ENCODE assay signal across 35 cellular contexts in genomic region chr21:42905195-42905594, GRCh38. TPM values are rescaled to one million over a fixed set of nuclear protein-coding genes. Genes with fewer than 3 reads are reported as not detected.
"Had no signal": no experiment of that assay in that cellular context is flagged by ENCODE, and none has a peak within 500 bp of the region (broad histone marks: within the 10 kb centered on the region; RNA-seq: fewer than 3 reads in every experiment).

No MANE protein-coding gene starts in this region.

- H3K27ac ChIP-seq: adrenal gland, body of pancreas, breast epithelium, Peyer's patch, SJSA1 had no signal

- ATAC-seq: activated CD4-positive, alpha-beta T cell treated with anti-CD3 and anti-CD28 coated beads for 36 hours; activated CD4-positive, CD25-positive, alpha-beta regulatory T cell treated with anti-CD3 and anti-CD28 coated beads, Interleukin-2, amount 50 U/mL, for 24 hours; activated naive CD4-positive, alpha-beta T cell treated with anti-CD3 and anti-CD28 coated beads, Interleukin-2, amount 50 U/mL, for 72 hours; activated T-cell treated with anti-CD3 and anti-CD28 coated beads, Interleukin-2, amount 50 U/mL, for 4 hours; body of pancreas; PC-3; WTC11 had no signal

- H3K27me3 ChIP-seq: adrenal gland, body of pancreas, breast epithelium, MG63, Peyer's patch, SJSA1 had no signal

- H3K4me1 ChIP-seq: adrenal gland, body of pancreas, breast epithelium, Peyer's patch, SJSA1 had no signal

- H3K9me3 Mint-ChIP-seq: activated CD4-positive, alpha-beta T cell treated with anti-CD3 and anti-CD28 coated beads, Interleukin-2, amount 10 ng/mL, durations not matched to agents 7 days and 5 days; activated naive CD4-positive, alpha-beta T cell treated with anti-CD3 and anti-CD28 coated beads for 36 hours; activated naive CD4-positive, alpha-beta T cell treated with anti-CD3 and anti-CD28 coated beads, Interleukin-2, amount 50 U/mL, for 72 hours; activated T-cell treated with anti-CD3 and anti-CD28 coated beads, Interleukin-2, amount 50 U/mL, for 4 hours; activated T-helper 1 cell treated with anti-CD3 and anti-CD28 coated beads, Interleukin-12 subunit alpha, Interleukin-12 subunit beta, Interleukin-2, Interleukin-4 antibody, amounts not matched to agents 30 ng/mL and 10 ng/mL and 1 ng/mL, durations not matched to agents 14 hours and 24 hours and 36 hours; T-helper 1 cell treated with Interleukin-12 subunit alpha and Interleukin-12 subunit beta and Interleukin-4 antibody, amounts not matched to agents 30 μg/mL and 1 μg/mL, for 36 hours; T-helper 2 cell treated with Interferon-gamma antibody and Interleukin-4, amounts not matched to agents 5 μg/mL and 100 μg/mL, for 36 hours had no signal

- H3K4me3 Mint-ChIP-seq: activated CD4-positive, alpha-beta T cell treated with anti-CD3 and anti-CD28 coated beads for 36 hours; activated CD4-positive, alpha-beta T cell treated with anti-CD3 and anti-CD28 coated beads, Interleukin-2, amount 10 ng/mL, durations not matched to agents 7 days and 5 days; activated naive CD4-positive, alpha-beta T cell treated with anti-CD3 and anti-CD28 coated beads for 36 hours; activated T-cell treated with anti-CD3 and anti-CD28 coated beads, Interleukin-2, amount 50 U/mL, for 4 hours; activated T-helper 1 cell treated with anti-CD3 and anti-CD28 coated beads, Interleukin-12 subunit alpha, Interleukin-12 subunit beta, Interleukin-2, Interleukin-4 antibody, amounts not matched to agents 30 ng/mL and 10 ng/mL and 1 ng/mL, durations not matched to agents 14 hours and 24 hours and 36 hours; T-helper 1 cell treated with Interleukin-12 subunit alpha and Interleukin-12 subunit beta and Interleukin-4 antibody, amounts not matched to agents 30 μg/mL and 1 μg/mL, for 36 hours; T-helper 2 cell treated with Interferon-gamma antibody and Interleukin-4, amounts not matched to agents 5 μg/mL and 100 μg/mL, for 36 hours; WTC11 had no signal

- H3K9me3 ChIP-seq: adrenal gland, body of pancreas, breast epithelium, MG63, Peyer's patch, SJSA1 had no signal

- DNase-seq: activated CD4-positive, alpha-beta T cell treated with anti-CD3 and anti-CD28 coated beads for 36 hours; activated CD4-positive, alpha-beta T cell treated with anti-CD3 and anti-CD28 coated beads, Interleukin-2, amount 10 ng/mL, durations not matched to agents 7 days and 5 days; activated CD4-positive, alpha-beta T cell treated with anti-CD3 and anti-CD28 coated beads, Interleukin-2, amount 50 U/mL, for 48 hours; activated CD8-positive, alpha-beta memory T cell treated with anti-CD3 and anti-CD28 coated beads, Interleukin-2, amount 50 U/mL, for 4 hours; activated gamma-delta T cell treated with Interleukin-2 at 50 U/mL for 16 hours; activated naive CD4-positive, alpha-beta T cell treated with anti-CD3 and anti-CD28 coated beads for 36 hours; activated T-cell treated with anti-CD3 and anti-CD28 coated beads for 4 hours; activated T-cell treated with anti-CD3 and anti-CD28 coated beads, Interleukin-2, amount 50 U/mL, for 4 hours; adrenal gland; body of pancreas; Kasumi-1; MG63; NCI-H1048; NCI-H1105 treated with DMSO at 0.1 percent for 48 hours; NCI-H1436 treated with DMSO at 0.1 percent for 48 hours; NCI-H1694 treated with DMSO at 0.1 percent for 48 hours; NCI-H2029; NCI-H345; NCI-H510A; NCI-H526; NCI-H748 treated with DMSO at 0.1 percent for 48 hours; NK-92 treated with Interleukin-12 subunit alpha and Interleukin-12 subunit beta, amount 100 ng/mL, for 24 hours; PC-3; Peyer's patch; RPMI8226; SHP77 treated with DMSO at 0.1 percent for 48 hours had no signal

- H3K4me3 ChIP-seq: adrenal gland, body of pancreas, breast epithelium, MG63, Peyer's patch, SJSA1 had no signal

- H3K27ac Mint-ChIP-seq: activated CD4-positive, alpha-beta T cell treated with anti-CD3 and anti-CD28 coated beads for 36 hours; activated CD4-positive, alpha-beta T cell treated with anti-CD3 and anti-CD28 coated beads, Interleukin-2, amount 10 ng/mL, durations not matched to agents 7 days and 5 days; activated naive CD4-positive, alpha-beta T cell treated with anti-CD3 and anti-CD28 coated beads for 36 hours; activated naive CD4-positive, alpha-beta T cell treated with anti-CD3 and anti-CD28 coated beads, Interleukin-2, amount 50 U/mL, for 72 hours; activated T-helper 1 cell treated with anti-CD3 and anti-CD28 coated beads, Interleukin-12 subunit alpha, Interleukin-12 subunit beta, Interleukin-2, Interleukin-4 antibody, amounts not matched to agents 30 ng/mL and 10 ng/mL and 1 ng/mL, durations not matched to agents 14 hours and 24 hours and 36 hours; T-helper 1 cell treated with Interleukin-12 subunit alpha and Interleukin-12 subunit beta and Interleukin-4 antibody, amounts not matched to agents 30 μg/mL and 1 μg/mL, for 36 hours; T-helper 2 cell treated with Interferon-gamma antibody and Interleukin-4, amounts not matched to agents 5 μg/mL and 100 μg/mL, for 36 hours; WTC11 had no signal

- H3K4me1 Mint-ChIP-seq: activated CD4-positive, alpha-beta T cell treated with anti-CD3 and anti-CD28 coated beads for 36 hours; activated CD4-positive, alpha-beta T cell treated with anti-CD3 and anti-CD28 coated beads, Interleukin-2, amount 10 ng/mL, durations not matched to agents 7 days and 5 days; WTC11 had no signal

RNA-seq across cellular contexts. Expression of gene ERVH48-1, which starts 20.2 kb away (rescaled TPM):
- total RNA-seq: activated T-cell treated with anti-CD3 and anti-CD28 coated beads, Interleukin-2, amount 50 U/mL, for 4 hours; adrenal gland; breast epithelium; cardiac septum; PC-3; Peyer's patch; SJSA1 had no signal
- polyA plus RNA-seq: adrenal gland had no signal
